In the genomic region with DNA sequence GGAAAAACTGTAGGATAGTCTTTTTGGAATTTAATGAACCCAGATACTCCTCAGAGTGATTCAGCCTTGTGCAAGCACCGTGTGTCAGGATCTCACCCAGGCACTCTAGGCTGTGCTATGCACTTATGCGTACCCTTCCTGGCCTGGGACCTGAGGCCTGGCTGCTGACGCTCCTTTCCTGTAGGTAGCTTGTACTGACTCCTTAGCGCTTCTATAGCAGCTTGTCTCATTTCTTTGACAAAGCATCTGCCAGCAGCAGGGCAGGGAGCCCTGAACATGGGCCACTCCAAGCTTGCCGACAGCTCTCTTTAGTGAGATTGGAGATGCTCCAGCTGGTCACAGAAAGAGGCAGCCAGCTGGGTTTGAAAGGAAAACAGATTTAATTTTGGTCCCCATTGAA, we compare ENCODE assay signal across 12 cellular contexts.
A peak's percentile ranks its signal among the peaks of the same experiment; 100 is the strongest.
DNase-seq lines count a peak whose midpoint lies in the region; ATAC-seq and TF ChIP-seq lines count a peak whose summit lies in the region.
"Had no signal": no experiment of that assay in that cellular context is flagged by ENCODE, and none has a peak within 500 bp of the region (broad histone marks: within the 10 kb centered on the region; RNA-seq: fewer than 3 reads in every experiment).

No MANE protein-coding gene starts in this region.

- ATAC-seq in gastrocnemius medialis (peak; percentile 19 to 36), HG03378 (IDR thresholded peaks at IDR 0.05; ENCODE audit: unreplicated experiment) (no peak), T-cell (replicated peaks in 1 of 4) (no peak), GM18519 (IDR thresholded peaks at IDR 0.05; ENCODE audit: low FRiP score, unreplicated experiment) (no peak)
- ATAC-seq: activated naive CD4-positive, alpha-beta T cell treated with anti-CD3 and anti-CD28 coated beads, Interleukin-2, amount 50 U/mL, for 72 hours had no signal

- no peak overlapping the region for H3K4ac ChIP-seq in H9 (ENCODE audit: low read depth, low read length)

- H3K27me3 ChIP-seq in H9 (ENCODE audit: insufficient read depth, low read length) = no peaks in the 10 kb centered on the region
- no peaks in the 10 kb centered on the region for H3K27me3 ChIP-seq in gastrocnemius medialis

- no peak overlapping the region for H2BK120ac ChIP-seq in H9 (ENCODE audit: low read depth, low read length, poor library complexity, severe bottlenecking)

- H3K4me3 Mint-ChIP-seq in H9 (no peak overlapping the region), T-cell (no peak overlapping the region)

- H3K79me1 ChIP-seq in H9 (ENCODE audit: insufficient read depth, low read depth, low read length, poor library complexity, severe bottlenecking) = no peaks in the 10 kb centered on the region

- H2AK5ac ChIP-seq in H9 (ENCODE audit: insufficient read length, low read length) = no peak overlapping the region

- H4K91ac ChIP-seq in H9 (ENCODE audit: insufficient read length, low read depth, low read length) = no peak overlapping the region

- no peak for TF ChIP-seq POLR2A in gastrocnemius medialis (IDR thresholded peaks at IDR 0.05)

- H3K9me3 ChIP-seq in H9 (ENCODE audit: control insufficient read depth, low read depth, low read length) (no peaks in the 10 kb centered on the region), gastrocnemius medialis (no peaks in the 10 kb centered on the region)

- TF ChIP-seq CTCF in H9 (conservative IDR thresholded peaks at IDR 0.05) (no peak), gastrocnemius medialis (IDR thresholded peaks at IDR 0.05 in 4 of 5, conservative IDR thresholded peaks at IDR 0.05 in 1 of 5) (no peak)

- H3T11ph ChIP-seq in H9 (ENCODE audit: low read length) = no peak overlapping the region

- H3K36me3 Mint-ChIP-seq in H9 (ENCODE audit: insufficient read depth in 1 of 3, low read depth in 3 of 3) = no peaks in the 10 kb centered on the region
- H3K36me3 Mint-ChIP-seq in T-cell = no peaks in the 10 kb centered on the region
- H3K36me3 Mint-ChIP-seq: activated naive CD4-positive, alpha-beta T cell treated with anti-CD3 and anti-CD28 coated beads, Interleukin-2, amount 50 U/mL, for 72 hours had no signal

- H3K18ac ChIP-seq in H9 (ENCODE audit: insufficient read length, low read depth, low read length) = no peak overlapping the region

- H3K4me1 Mint-ChIP-seq in H9 (peaks cover 14 to 17% of the 10 kb centered on the region in 2 experiments), T-cell (no peaks in the 10 kb centered on the region)

- H2BK5ac ChIP-seq in H9 (ENCODE audit: insufficient read length, low read length) = no peak overlapping the region

- H3K4me2 ChIP-seq in H9 (ENCODE audit: insufficient read depth, insufficient read length, low read length) = no peak overlapping the region

- H3K4me1 ChIP-seq in H9 (ENCODE audit: insufficient read depth, low read length) (no peaks in the 10 kb centered on the region), gastrocnemius medialis (peaks cover 38 to 48% of the 10 kb centered on the region in 2 donors)

- H3K27ac ChIP-seq in H9 (ENCODE audit: insufficient read length, low read depth, low read length) = no peak overlapping the region
- H3K27ac ChIP-seq in caudate nucleus (ENCODE audit: low read depth, low read length) = peak overlapping the region; percentile 18
- peak overlapping the region; percentile 67 to 74 (median 70) for H3K27ac ChIP-seq in gastrocnemius medialis
- H3K27ac ChIP-seq: WERI-Rb-1 had no signal

- H3K9ac ChIP-seq in H9 (ENCODE audit: extremely low read depth, insufficient read length, low read length) = no peak overlapping the region

- no peaks in the 10 kb centered on the region for H3K9me3 Mint-ChIP-seq in H9
- H3K9me3 Mint-ChIP-seq in T-cell = no peaks in the 10 kb centered on the region
- H3K9me3 Mint-ChIP-seq: activated naive CD4-positive, alpha-beta T cell treated with anti-CD3 and anti-CD28 coated beads, Interleukin-2, amount 50 U/mL, for 72 hours had no signal

- H3K23ac ChIP-seq in H9 (ENCODE audit: insufficient read length, low read depth, low read length) = no peak overlapping the region

- in situ Hi-C loops in gastrocnemius medialis (cut with MboI; ENCODE audit: low sequenced_read_pairs in 4 of 4) = no loop called here

- H2BK20ac ChIP-seq in H9 (ENCODE audit: low read depth, low read length, poor library complexity, severe bottlenecking) = no peak overlapping the region

- POLR2A ChIA-PET in T-cell (lab: Charles Lee) = no interaction called here

- H3K36me3 ChIP-seq in gastrocnemius medialis = no peaks in the 10 kb centered on the region
- H3K36me3 ChIP-seq: WERI-Rb-1 had no signal

- no peak overlapping the region for H4K8ac ChIP-seq in H9 (replicated peaks; ENCODE audit: insufficient read length, low read depth, low read length)

- peak overlapping the region; percentile 5; the same call in 1 of the 2 replicates for H3K14ac ChIP-seq in H9 (ENCODE audit: insufficient read depth, low read length)

- no peak overlapping the region for H4K5ac ChIP-seq in H9 (ENCODE audit: insufficient read length, low read depth, low read length)

- intact Hi-C loops in gastrocnemius medialis (cut with DNase I; ENCODE audit: low total_unique reads) = loop anchor here (2.0 kb wide), 1 partner anchor 147 kb away; a partner anchor contains a TSS

- no peak for DNase-seq in H9
- peak in 40 of 61 donors; percentile 2 to 50 (median 26) for DNase-seq in caudate nucleus (lab: John Stamatoyannopoulos, UW)
- DNase-seq in kidney glomerular epithelial cell (lab: John Stamatoyannopoulos, UW) = peak; percentile 12
- DNase-seq in gastrocnemius medialis = peak; percentile 6 to 30
- DNase-seq in T-cell = no peak
- DNase-seq in COLO668 (lab: John Stamatoyannopoulos, UW; ENCODE audit: unreplicated experiment) = no peak
- DNase-seq: Calu3; stimulated activated CD4-positive, alpha-beta T cell treated with anti-CD3 and anti-CD28 coated beads, Interleukin-2, amount 100 ng/mL, for 48 hours; WERI-Rb-1 had no signal

- H3K23me2 ChIP-seq in H9 (ENCODE audit: insufficient read length, low read depth, low read length, poor library complexity, severe bottlenecking) = no peaks in the 10 kb centered on the region

- no CpG with 5 or more reads among the region's 5 CpGs for WGBS in H9 (ENCODE audit: extremely low coverage, insufficient read length, low lambda C conversion rate)

- no peak overlapping the region for H2AFZ ChIP-seq in H9 (ENCODE audit: low read length)

- no peaks in the 10 kb centered on the region for H4K20me1 ChIP-seq in H9 (ENCODE audit: control insufficient read depth, insufficient read depth, insufficient read length)

- H3K79me2 ChIP-seq in H9 (ENCODE audit: insufficient read depth, low read length) = no peaks in the 10 kb centered on the region

- no peak overlapping the region for H2BK12ac ChIP-seq in H9 (ENCODE audit: insufficient read length, low read depth, low read length)

- H3K27me3 Mint-ChIP-seq in H9 (ENCODE audit: low read depth) = no peaks in the 10 kb centered on the region
- H3K27me3 Mint-ChIP-seq in T-cell = peaks cover 12 to 16% of the 10 kb centered on the region in 2 donors

- no peak overlapping the region for H2BK15ac ChIP-seq in H9 (ENCODE audit: low read depth, low read length)

- H3K4me3 ChIP-seq in gastrocnemius medialis = no peak overlapping the region

- H3K27ac Mint-ChIP-seq in H9 = no peak overlapping the region; a peak in 1 of 7 replicates
- no peak overlapping the region for H3K27ac Mint-ChIP-seq in T-cell
- H3K27ac Mint-ChIP-seq: activated naive CD4-positive, alpha-beta T cell treated with anti-CD3 and anti-CD28 coated beads, Interleukin-2, amount 50 U/mL, for 72 hours had no signal

- CTCF ChIA-PET in T-cell (lab: Charles Lee) = no interaction called here

- H3K56ac ChIP-seq in H9 (ENCODE audit: insufficient read length, low read depth, low read length) = no peak overlapping the region

Comparison
In these comparisons a context has a peak if more than half of its experiments do, and no peak if none do; other contexts are left out.
1. DNase-seq: peak in caudate nucleus (40 of 61), kidney glomerular epithelial cell (single experiment) and gastrocnemius medialis (2 of 2); none in H9 (single experiment), T-cell (0 of 34) and COLO668 (single experiment).
2. ATAC-seq: peak in gastrocnemius medialis (2 of 2); none in HG03378 (single experiment), T-cell (0 of 4) and GM18519 (single experiment).